37 cellular contexts compared by ENCODE assay signal in the genomic region with DNA sequence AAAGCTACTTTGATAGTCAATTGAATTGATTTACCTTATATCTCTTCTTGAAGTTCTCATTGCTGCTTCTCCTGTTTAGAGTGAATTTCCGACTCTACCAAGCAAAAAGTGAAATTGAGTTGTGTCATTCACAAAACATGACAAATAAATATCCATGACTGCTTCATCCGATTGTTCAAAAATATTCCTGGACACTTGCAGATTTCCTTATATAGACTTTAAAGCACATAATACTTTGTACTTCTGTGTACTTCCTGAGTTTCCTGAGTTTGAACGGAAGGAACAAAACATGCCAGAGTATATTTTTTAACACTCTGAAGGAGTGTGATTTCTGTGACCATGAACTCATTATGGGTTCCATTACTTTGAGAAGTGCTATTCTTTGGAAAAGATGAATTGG. TPM values are rescaled to one million over a fixed set of nuclear protein-coding genes. Genes with fewer than 3 reads are reported as not detected.
"Had no signal": no experiment of that assay in that cellular context is flagged by ENCODE, and none has a peak within 500 bp of the region (broad histone marks: within the 10 kb centered on the region; RNA-seq: fewer than 3 reads in every experiment).

No MANE protein-coding gene starts in this region.

- H3K36me3 ChIP-seq: MG63 had no signal

- H3K9me3 ChIP-seq: MG63 had no signal

- H3K4me3 ChIP-seq: MG63 had no signal

- H3K4me2 ChIP-seq: KMS-11 had no signal

- H3K9ac ChIP-seq: KMS-11 had no signal

- H3K27me3 ChIP-seq: MG63 had no signal

- H3K27ac ChIP-seq: KMS-11 had no signal

- DNase-seq: Karpas-422, Kasumi-1, KBM-7, KG1, MG63, MM.1S, MV-4-11, NCI-H1048, NCI-H1092, NCI-H1092 treated with DMSO at 0.1 percent for 48 hours, NCI-H1105, NCI-H1105 treated with DMSO at 0.1 percent for 48 hours, NCI-H1417, NCI-H1417 treated with DMSO at 0.1 percent for 48 hours, NCI-H1436, NCI-H1436 treated with DMSO at 0.1 percent for 48 hours, NCI-H146, NCI-H1694, NCI-H1694 treated with DMSO at 0.1 percent for 48 hours, NCI-H187, NCI-H187 treated with DMSO at 0.1 percent for 48 hours, NCI-H1930, NCI-H2029, NCI-H2029 treated with DMSO at 0.1 percent for 48 hours, NCI-H2081, NCI-H2081 treated with DMSO at 0.1 percent for 48 hours, NCI-H2107, NCI-H2171, NCI-H2171 treated with DMSO at 0.1 percent for 48 hours, NCI-H2227 treated with DMSO at 0.1 percent for 48 hours, NCI-H226, NCI-H345, NCI-H446, NCI-H446 treated with DMSO at 0.1 percent for 48 hours had no signal

RNA-seq across cellular contexts. Expression of a gene that starts 20.5 kb away (rescaled TPM):
- total RNA-seq: LHCN-M2, NCI-H460 had no signal
